27 cellular contexts compared by ENCODE assay signal in the genomic region with DNA sequence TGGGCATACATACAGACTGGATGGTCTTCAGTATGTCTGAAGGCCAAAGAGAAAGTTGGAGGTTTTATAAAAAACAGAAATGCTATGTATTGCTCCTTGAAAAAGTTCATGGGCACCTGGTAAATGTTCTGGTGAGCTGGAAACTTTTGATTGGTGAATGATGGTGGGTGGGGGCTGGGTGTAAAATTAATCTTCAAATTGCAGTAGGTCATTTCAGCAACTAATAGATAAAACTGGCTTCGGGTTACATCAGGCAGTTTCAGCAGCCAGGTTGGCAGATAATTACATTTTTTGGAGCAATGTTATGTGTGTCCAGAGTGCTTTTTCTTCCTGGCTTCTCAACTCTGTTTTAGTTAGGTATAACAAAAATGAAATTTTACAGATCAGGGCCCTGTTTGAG. TPM values are rescaled to one million over a fixed set of nuclear protein-coding genes. Genes with fewer than 3 reads are reported as not detected.
"Had no signal": no experiment of that assay in that cellular context is flagged by ENCODE, and none has a peak within 500 bp of the region (broad histone marks: within the 10 kb centered on the region; RNA-seq: fewer than 3 reads in every experiment).

No MANE protein-coding gene starts in this region.

- H3K4me1 ChIP-seq: Peyer's patch, SJSA1 had no signal

- H3K36me3 ChIP-seq: Peyer's patch, SJSA1 had no signal

- H3K27me3 ChIP-seq: Peyer's patch, SJSA1 had no signal

- H3K27ac ChIP-seq: PC-9, Peyer's patch, SJSA1, SK-N-MC had no signal

- H2AFZ ChIP-seq: PC-9 had no signal

- DNase-seq: KBM-7, MV-4-11, NCI-H1048, NCI-H1105, NCI-H1417, NCI-H1436 treated with DMSO at 0.1 percent for 48 hours, NCI-H1694, NCI-H1930, NCI-H2081, NCI-H2107, NCI-H226, NCI-H446, NCI-H510A, NCI-H524 treated with DMSO at 0.1 percent for 48 hours, NCI-H69, NCI-H774, PC-9, Peyer's patch, Right ventricle myocardium superior, SIG-M5 had no signal

- H3K9me3 ChIP-seq: SJSA1 had no signal

- H3K4me3 ChIP-seq: PC-9, Peyer's patch, SJSA1, SK-N-MC had no signal

- H3K4me2 ChIP-seq: PC-9 had no signal

RNA-seq across cellular contexts. Expression of gene SDR9C7, which starts 35.3 kb away (rescaled TPM):
- total RNA-seq: HT-29, LHCN-M2, MCF 10A, PC-9, Peyer's patch, Right ventricle myocardium superior, RPMI7951, SJSA1 had no signal
- polyA plus RNA-seq: IgD-negative memory B cell had no signal

RNA-seq across cellular contexts. Expression of gene RDH16, which starts 58.5 kb away (rescaled TPM):
- total RNA-seq: HT-29, LHCN-M2, RPMI7951 had no signal
